Comparison of ENCODE assay signal across 8 cellular contexts in the genomic region with DNA sequence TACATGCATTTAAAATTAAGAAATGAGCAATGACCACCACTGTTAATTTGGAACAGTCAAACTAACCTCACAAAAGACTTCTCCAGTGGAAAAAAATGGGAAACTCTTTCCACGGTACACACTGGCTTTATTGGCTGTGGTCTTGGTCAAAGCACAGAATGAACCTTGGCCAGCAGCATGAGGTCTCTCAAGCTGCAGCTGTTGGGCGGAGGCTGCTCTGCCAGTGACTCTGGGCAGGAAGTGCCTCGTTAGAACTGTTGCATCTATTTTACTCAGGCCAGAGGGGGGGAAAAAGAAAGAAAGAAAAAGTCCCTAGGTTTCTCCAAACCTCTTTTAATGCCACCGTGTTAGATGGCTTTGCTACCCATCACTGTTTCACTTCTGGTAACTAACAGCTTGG.
DNase-seq lines count a peak whose midpoint lies in the region; ATAC-seq and TF ChIP-seq lines count a peak whose summit lies in the region.

No MANE protein-coding gene starts in this region.

- peaks cover 4% of the 10 kb centered on the region; the same call in 1 of the 2 replicates for H3K4me1 ChIP-seq in IMR-90 (ENCODE audit: control insufficient read depth, insufficient read depth, low read length)
- no peaks in the 10 kb centered on the region for H3K4me1 ChIP-seq in transverse colon

- peak overlapping the region; percentile 61; the same call in 1 of the 2 replicates for H4K91ac ChIP-seq in IMR-90 (ENCODE audit: insufficient read depth, low read depth, low read length)

- H2BK15ac ChIP-seq in IMR-90 (ENCODE audit: low read depth, low read length), result peak overlapping the region; percentile 49; the same call in 2 of the 3 replicates

- no peak for TF ChIP-seq RAD21 in IMR-90 (IDR thresholded peaks at IDR 0.05; ENCODE audit: low read length)

- no peak for TF ChIP-seq CTCF in AG10803 (conservative IDR thresholded peaks at IDR 0.05; ENCODE audit: low read length)
- TF ChIP-seq CTCF in IMR-90 (conservative IDR thresholded peaks at IDR 0.05; ENCODE audit: low read depth, low read length), result no peak
- TF ChIP-seq CTCF in transverse colon (IDR thresholded peaks at IDR 0.05), result no peak

- H3K4me2 ChIP-seq in IMR-90 (ENCODE audit: low read depth, low read length), result peak overlapping the region; percentile 66

- BruUV-seq in IMR-90 (replicated peaks; lab: Mats Ljungman, UMichigan), result no TSS peak

- H2BK5ac ChIP-seq in IMR-90 (ENCODE audit: low read depth, low read length, poor library complexity, severe bottlenecking), result peak overlapping the region; percentile 12

- H4K8ac ChIP-seq in IMR-90 (ENCODE audit: low read depth in 2 of 2, low read length in 2 of 2), result peak overlapping the region; percentile 71 to 74

- H3K27me3 ChIP-seq in IMR-90 (ENCODE audit: control insufficient read depth, insufficient read depth, low read length), result no peaks in the 10 kb centered on the region
- no peaks in the 10 kb centered on the region for H3K27me3 ChIP-seq in transverse colon

- peak overlapping the region; percentile 35; the same call in 1 of the 2 replicates for H3K27ac ChIP-seq in IMR-90 (ENCODE audit: insufficient read depth, low read length)
- no peak overlapping the region for H3K27ac ChIP-seq in transverse colon

- peak overlapping the region; percentile 58; the same call in 1 of the 2 replicates for H4K5ac ChIP-seq in IMR-90 (ENCODE audit: low read depth, low read length)

- H3K56ac ChIP-seq in IMR-90 (ENCODE audit: extremely low read depth, insufficient read depth, low read length), result 0 out of 2 replicates have a peak overlapping the region, but pooled peaks have one; percentile 32

- H2AK9ac ChIP-seq in IMR-90 (replicated peaks; ENCODE audit: low read depth, low read length, poor library complexity), result no peak overlapping the region

- peak overlapping the region; percentile 58; the same call in 1 of the 2 replicates for H2BK20ac ChIP-seq in IMR-90 (ENCODE audit: low read depth, low read length)

- peak overlapping the region; percentile 60 for H2AFZ ChIP-seq in IMR-90 (replicated peaks; ENCODE audit: low read length, poor library complexity)

- CTCF ChIA-PET in IMR-90 (lab: Yijun Ruan, JAX), result interaction anchor here (0.6 kb wide), 1 partner anchor 9 kb away, joined by 3 read pairs; no protein-coding TSS in a partner anchor

- TF ChIP-seq EP300 in transverse colon (IDR thresholded peaks at IDR 0.05; ENCODE audit: low read depth), result no peak

- H3K4me3 ChIP-seq in AG10803 (ENCODE audit: low read length), result no peak overlapping the region
- H3K4me3 ChIP-seq in IMR-90 (ENCODE audit: insufficient read depth, low read depth, low read length), result no peak overlapping the region
- H3K4me3 ChIP-seq in transverse colon, result no peak overlapping the region

- peak overlapping the region; percentile 45 for H2BK120ac ChIP-seq in IMR-90 (ENCODE audit: low read depth, low read length)

- in situ Hi-C loops in IMR-90 (cut with MboI; ENCODE audit: low sequenced_read_pairs) (no loop called here), transverse colon (cut with MboI; ENCODE audit: low pct_ligation_motif_present in 1 of 4, low pct_unique_long_range_greater_than_20kb in 1 of 4, low sequenced_read_pairs in 3 of 4) (no loop called here)

- no peak overlapping the region for H3K23ac ChIP-seq in IMR-90 (ENCODE audit: low read depth, low read length)

- 0 out of 2 replicates have a peak overlapping the region, but pooled peaks have one; percentile 23 for H3K14ac ChIP-seq in IMR-90 (replicated peaks; ENCODE audit: low read depth, low read length)

- no peaks in the 10 kb centered on the region for H3K9me1 ChIP-seq in IMR-90 (ENCODE audit: insufficient read depth, low read length)

- H4K20me1 ChIP-seq in IMR-90 (ENCODE audit: insufficient read depth, low read length), result no peaks in the 10 kb centered on the region

- no peaks in the 10 kb centered on the region for H3K79me1 ChIP-seq in IMR-90 (ENCODE audit: low read depth in 1 of 2, low read length in 2 of 2)

- H3K9me3 ChIP-seq in IMR-90 (ENCODE audit: control insufficient read depth, insufficient read depth, low read length) (no peaks in the 10 kb centered on the region), transverse colon (no peaks in the 10 kb centered on the region)

- POLR2A ChIA-PET in IMR-90 (lab: Charles Lee; ENCODE audit: unreplicated experiment), result interaction anchor here (0.7 kb wide), 1 partner anchor 32 kb away, joined by 3 read pairs; no protein-coding TSS in a partner anchor

- ATAC-seq in GM21360 (IDR thresholded peaks at IDR 0.05; ENCODE audit: unreplicated experiment) (peak; percentile 74), IMR-90 (ENCODE audit: low read depth) (peak; percentile 88)

- TF ChIP-seq POLR2A in IMR-90 (IDR thresholded peaks at IDR 0.05; ENCODE audit: low read depth, low read length) (no peak), transverse colon (IDR thresholded peaks at IDR 0.05) (no peak)

- intact Hi-C loops in IMR-90 (cut with micrococcal nuclease), result no loop called here
- intact Hi-C loops in transverse colon (cut with DNase I; ENCODE audit: low total_unique reads), result no loop called here

- no CpG with 5 or more reads among the region's 4 CpGs for WGBS in IMR-90 (ENCODE audit: extremely low coverage in 2 of 2, insufficient read length in 1 of 2), 2 experiments
- 17 to 19% methylated on average over 2 to 4 of the region's 4 CpGs for WGBS in transverse colon (ENCODE audit: low coverage in 1 of 2), 2 donors

- DNase-seq in AG10803 (ENCODE audit: low read depth) (peak; percentile 79), IMR-90 (peak; percentile 65), fibroblast of gingiva (ENCODE audit: low read depth) (peak; percentile 85), transverse colon (peak; percentile 27), DMS 273 (lab: John Stamatoyannopoulos, UW; ENCODE audit: unreplicated experiment) (no peak), NCI-H2227 treated with DMSO at 0.1 percent for 48 hours (lab: John Stamatoyannopoulos, UW) (no peak)
- no peak for DNase-seq in activated CD8-positive, alpha-beta memory T cell treated with anti-CD3 and anti-CD28 coated beads, Interleukin-2, amount 50 U/mL, for 4 hours

- H3K4ac ChIP-seq in IMR-90 (ENCODE audit: low read depth, low read length), result no peak overlapping the region; the same call in 1 of the 2 replicates

- H3K18ac ChIP-seq in IMR-90 (ENCODE audit: low read depth, low read length), result peak overlapping the region; percentile 63; the same call in 1 of the 2 replicates

- dilution Hi-C loops in IMR-90 (cut with HindIII; ENCODE audit: low sequenced_read_pairs, unreplicated experiment), result no loop called here

- peak overlapping the region; percentile 43; the same call in 1 of the 2 replicates for H3K9ac ChIP-seq in IMR-90 (ENCODE audit: low read depth, low read length)

- H2AK5ac ChIP-seq in IMR-90 (ENCODE audit: low read depth, low read length), result no peak overlapping the region

- H3K36me3 ChIP-seq in IMR-90 (ENCODE audit: control insufficient read depth, insufficient read depth, low read length) (no peaks in the 10 kb centered on the region), transverse colon (no peaks in the 10 kb centered on the region)

TF ChIP-seq in IMR-90, 13 proteins besides CTCF, POLR2A, EP300 and RAD21:
- no peak for TF ChIP-seq FOS (IDR thresholded peaks at IDR 0.05; ENCODE audit: low read depth, low read length)
- TF ChIP-seq, protein P1, sequence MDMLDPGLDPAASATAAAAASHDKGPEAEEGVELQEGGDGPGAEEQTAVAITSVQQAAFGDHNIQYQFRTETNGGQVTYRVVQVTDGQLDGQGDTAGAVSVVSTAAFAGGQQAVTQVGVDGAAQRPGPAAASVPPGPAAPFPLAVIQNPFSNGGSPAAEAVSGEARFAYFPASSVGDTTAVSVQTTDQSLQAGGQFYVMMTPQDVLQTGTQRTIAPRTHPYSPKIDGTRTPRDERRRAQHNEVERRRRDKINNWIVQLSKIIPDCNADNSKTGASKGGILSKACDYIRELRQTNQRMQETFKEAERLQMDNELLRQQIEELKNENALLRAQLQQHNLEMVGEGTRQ (IDR thresholded peaks at IDR 0.05; ENCODE audit: low read depth, low read length), result no peak
- TF ChIP-seq MAFK (IDR thresholded peaks at IDR 0.05; ENCODE audit: low read depth, low read length), result no peak
- no peak for TF ChIP-seq CHD1 (IDR thresholded peaks at IDR 0.05; ENCODE audit: low read depth, low read length)
- TF ChIP-seq NFE2L2 (IDR thresholded peaks at IDR 0.05; ENCODE audit: low read depth, low read length), result no peak
- no peak for TF ChIP-seq RFX5 (IDR thresholded peaks at IDR 0.05; ENCODE audit: low read depth, low read length)
- TF ChIP-seq CEBPB (IDR thresholded peaks at IDR 0.05; ENCODE audit: low read depth, low read length), result no peak
- no peak for TF ChIP-seq RCOR1 (IDR thresholded peaks at IDR 0.05; ENCODE audit: insufficient replicate concordance, low read length)
- no peak for TF ChIP-seq ELK1 (IDR thresholded peaks at IDR 0.05; ENCODE audit: borderline replicate concordance, low read depth, low read length)
- no peak for TF ChIP-seq MAZ (IDR thresholded peaks at IDR 0.05; ENCODE audit: borderline replicate concordance, low read depth, low read length)
- no peak for TF ChIP-seq BHLHE40 (IDR thresholded peaks at IDR 0.05; ENCODE audit: low read depth, low read length)
- TF ChIP-seq SMC3 (IDR thresholded peaks at IDR 0.05; ENCODE audit: low read depth, low read length), result no peak
- no peak for TF ChIP-seq MXI1 (IDR thresholded peaks at IDR 0.05; ENCODE audit: borderline replicate concordance, low read depth, low read length)
TF ChIP-seq in IMR-90: peak in this region for 0.

Comparison
In these comparisons a context has a peak if more than half of its experiments do, and no peak if none do; other contexts are left out.
1. DNase-seq: peak in AG10803 (single experiment), IMR-90 (single experiment), fibroblast of gingiva (single experiment) and transverse colon (single experiment); none in DMS 273 (single experiment), NCI-H2227 treated with DMSO at 0.1 percent for 48 hours (single experiment) and activated CD8-positive, alpha-beta memory T cell treated with anti-CD3 and anti-CD28 coated beads, Interleukin-2, amount 50 U/mL, for 4 hours (single experiment).